ENCODE assay signal across 1 cellular context in the genomic region with DNA sequence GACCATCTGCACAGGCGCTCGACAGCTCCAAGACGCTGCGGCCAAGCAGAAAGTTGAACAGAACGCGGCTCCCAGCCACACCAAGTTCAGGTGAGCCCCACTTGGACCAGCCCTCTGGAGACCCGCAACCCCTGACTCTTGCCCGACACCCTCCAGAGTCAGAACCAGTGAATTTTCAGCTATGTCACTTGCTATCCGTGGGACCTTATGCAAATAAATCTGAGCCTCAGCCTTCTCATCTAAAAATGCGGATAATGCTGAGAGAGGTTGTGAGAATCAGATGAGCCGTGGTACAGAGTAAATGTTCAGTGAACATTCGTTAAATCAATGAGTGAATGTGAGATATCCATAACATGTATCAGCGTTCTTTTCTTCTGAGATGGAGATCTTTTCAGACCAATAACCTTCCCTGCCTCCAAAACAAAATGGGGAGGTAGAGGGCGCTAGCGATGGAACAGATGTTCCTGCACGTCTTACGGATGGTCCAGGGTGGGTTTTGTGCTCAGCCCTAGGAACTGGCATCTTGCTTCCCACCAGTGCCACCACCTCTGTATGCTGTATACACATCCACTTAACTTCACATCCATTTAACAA.
TF ChIP-seq lines count a peak whose summit lies in the region.

No MANE protein-coding gene starts in this region.

TF ChIP-seq in HCT116, 20 proteins besides CTCF, POLR2A, EP300 and RAD21 (continued from another document):
- no peak for TF ChIP-seq YY1 (IDR thresholded peaks at IDR 0.05; ENCODE audit: extremely low read depth, insufficient replicate concordance, low read depth, low read length)
- TF ChIP-seq ZFX (IDR thresholded peaks at IDR 0.05): no peak
- TF ChIP-seq, protein P1, sequence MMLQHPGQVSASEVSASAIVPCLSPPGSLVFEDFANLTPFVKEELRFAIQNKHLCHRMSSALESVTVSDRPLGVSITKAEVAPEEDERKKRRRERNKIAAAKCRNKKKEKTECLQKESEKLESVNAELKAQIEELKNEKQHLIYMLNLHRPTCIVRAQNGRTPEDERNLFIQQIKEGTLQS (IDR thresholded peaks at IDR 0.05): no peak
- TF ChIP-seq EZH2phosphoT487 (IDR thresholded peaks at IDR 0.05; ENCODE audit: borderline replicate concordance): no peak
- TF ChIP-seq SRF (IDR thresholded peaks at IDR 0.05; ENCODE audit: low read depth): no peak
- no peak for TF ChIP-seq POLR2AphosphoS5 (IDR thresholded peaks at IDR 0.05; ENCODE audit: low read depth, low read length)
- TF ChIP-seq TCF7L2 (IDR thresholded peaks at IDR 0.05; ENCODE audit: borderline replicate concordance, extremely low read depth, insufficient read depth, insufficient read length): no peak
